19 cellular contexts compared by ENCODE assay signal in genomic region chr6:149843051-149843633, GRCh38. TPM values are rescaled to one million over a fixed set of nuclear protein-coding genes. Genes with fewer than 3 reads are reported as not detected.
"Had no signal": no experiment of that assay in that cellular context is flagged by ENCODE, and none has a peak within 500 bp of the region (broad histone marks: within the 10 kb centered on the region; RNA-seq: fewer than 3 reads in every experiment).

No MANE protein-coding gene starts in this region.

- H3K36me3 ChIP-seq: cardiac muscle cell, left lung, ovary had no signal

- H3K4me3 ChIP-seq: cardiac muscle cell, left lung, mucosa of descending colon, ovary, psoas muscle, sigmoid colon had no signal

- H3K27ac ChIP-seq: cardiac muscle cell, left lung, ovary, psoas muscle, sigmoid colon had no signal

- H3K9me3 ChIP-seq: left lung, mucosa of descending colon, ovary, psoas muscle, sigmoid colon had no signal

- DNase-seq: activated CD4-positive, alpha-beta memory T cell treated with anti-CD3 and anti-CD28 coated beads for 36 hours; activated CD4-positive, alpha-beta T cell treated with anti-CD3 and anti-CD28 coated beads for 36 hours; activated naive CD4-positive, alpha-beta T cell; activated naive CD8-positive, alpha-beta T cell treated with anti-CD3 and anti-CD28 coated beads for 36 hours; activated T-cell treated with anti-CD3 and anti-CD28 coated beads, Interleukin-2, amount 50 U/mL, for 1 hour; amniotic stem cell; foreskin melanocyte; kidney; left lung; mucosa of descending colon; naive B cell; ovary; psoas muscle; sigmoid colon; stimulated activated naive B cell treated with anti-CD40 and anti-IgM and Interleukin-4, amounts not matched to agents 10 μg/mL and 1 μg/mL and 100 μg/mL, for 72 hours had no signal

- H3K27me3 ChIP-seq: cardiac muscle cell, left lung, ovary, sigmoid colon had no signal

- ATAC-seq: activated CD4-positive, alpha-beta T cell treated with anti-CD3 and anti-CD28 coated beads for 36 hours; activated T-helper 17 cell treated with anti-CD3 and anti-CD28 coated beads, Interleukin-2, amount 50 U/mL, for 72 hours; left lung; mucosa of descending colon; psoas muscle; stimulated activated naive B cell treated with anti-CD40 and anti-IgM and Interleukin-4, amounts not matched to agents 10 μg/mL and 1 μg/mL and 100 μg/mL, for 72 hours had no signal

RNA-seq across cellular contexts. Expression of gene RAET1E, which starts 54.8 kb away (rescaled TPM):
- total RNA-seq: activated CD4-positive, alpha-beta memory T cell treated with anti-CD3 and anti-CD28 coated beads for 36 hours; activated CD4-positive, alpha-beta T cell treated with anti-CD3 and anti-CD28 coated beads for 36 hours; activated naive CD8-positive, alpha-beta T cell treated with anti-CD3 and anti-CD28 coated beads for 36 hours; cardiac muscle cell; neural crest cell; T-helper 2 cell treated with Interferon-gamma antibody and Interleukin-4, amounts not matched to agents 100 ng/mL and 5 ng/mL, for 36 hours had no signal
- polyA plus RNA-seq: cardiac muscle cell had no signal
